1 cellular context compared by ENCODE assay signal in genomic region chr5:14569948-14570691, GRCh38.
TF ChIP-seq lines count a peak whose summit lies in the region.

No MANE protein-coding gene starts in this region.

TF ChIP-seq in HepG2, 621 proteins besides CTCF, POLR2A, EP300 and RAD21 (continued from another document and continues in another):
- no peak for TF ChIP-seq ZBTB46 (CRISPR knock-in tag; IDR thresholded peaks at IDR 0.05; ENCODE audit: borderline replicate concordance)
- TF ChIP-seq ZNF564 (CRISPR knock-in tag; IDR thresholded peaks at IDR 0.05) = no peak
- TF ChIP-seq ZNF576 (CRISPR knock-in tag; IDR thresholded peaks at IDR 0.05) = no peak
- no peak for TF ChIP-seq THAP8 (CRISPR knock-in tag; IDR thresholded peaks at IDR 0.05; ENCODE audit: borderline replicate concordance)
- no peak for TF ChIP-seq ZNF234 (CRISPR knock-in tag; conservative IDR thresholded peaks at IDR 0.05)
- no peak for TF ChIP-seq FOXK2 (IDR thresholded peaks at IDR 0.05)
- TF ChIP-seq TBX2 (CRISPR knock-in tag; IDR thresholded peaks at IDR 0.05; ENCODE audit: borderline replicate concordance) = peak; percentile 58; the same call in 1 of the 2 replicates
- TF ChIP-seq CBX2 (IDR thresholded peaks at IDR 0.05; ENCODE audit: low read depth, low read length) = no peak
- TF ChIP-seq CBX2 (CRISPR knock-in tag; IDR thresholded peaks at IDR 0.05; ENCODE audit: low read depth) = no peak
- no peak for TF ChIP-seq ZNF557 (CRISPR knock-in tag; IDR thresholded peaks at IDR 0.05)
- TF ChIP-seq, protein P1, sequence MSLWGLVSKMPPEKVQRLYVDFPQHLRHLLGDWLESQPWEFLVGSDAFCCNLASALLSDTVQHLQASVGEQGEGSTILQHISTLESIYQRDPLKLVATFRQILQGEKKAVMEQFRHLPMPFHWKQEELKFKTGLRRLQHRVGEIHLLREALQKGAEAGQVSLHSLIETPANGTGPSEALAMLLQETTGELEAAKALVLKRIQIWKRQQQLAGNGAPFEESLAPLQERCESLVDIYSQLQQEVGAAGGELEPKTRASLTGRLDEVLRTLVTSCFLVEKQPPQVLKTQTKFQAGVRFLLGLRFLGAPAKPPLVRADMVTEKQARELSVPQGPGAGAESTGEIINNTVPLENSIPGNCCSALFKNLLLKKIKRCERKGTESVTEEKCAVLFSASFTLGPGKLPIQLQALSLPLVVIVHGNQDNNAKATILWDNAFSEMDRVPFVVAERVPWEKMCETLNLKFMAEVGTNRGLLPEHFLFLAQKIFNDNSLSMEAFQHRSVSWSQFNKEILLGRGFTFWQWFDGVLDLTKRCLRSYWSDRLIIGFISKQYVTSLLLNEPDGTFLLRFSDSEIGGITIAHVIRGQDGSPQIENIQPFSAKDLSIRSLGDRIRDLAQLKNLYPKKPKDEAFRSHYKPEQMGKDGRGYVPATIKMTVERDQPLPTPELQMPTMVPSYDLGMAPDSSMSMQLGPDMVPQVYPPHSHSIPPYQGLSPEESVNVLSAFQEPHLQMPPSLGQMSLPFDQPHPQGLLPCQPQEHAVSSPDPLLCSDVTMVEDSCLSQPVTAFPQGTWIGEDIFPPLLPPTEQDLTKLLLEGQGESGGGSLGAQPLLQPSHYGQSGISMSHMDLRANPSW (CRISPR knock-in tag; IDR thresholded peaks at IDR 0.05; ENCODE audit: borderline replicate concordance) = no peak
- TF ChIP-seq ARHGAP35 (CRISPR knock-in tag; IDR thresholded peaks at IDR 0.05; ENCODE audit: borderline replicate concordance) = no peak
- TF ChIP-seq, protein P2, sequence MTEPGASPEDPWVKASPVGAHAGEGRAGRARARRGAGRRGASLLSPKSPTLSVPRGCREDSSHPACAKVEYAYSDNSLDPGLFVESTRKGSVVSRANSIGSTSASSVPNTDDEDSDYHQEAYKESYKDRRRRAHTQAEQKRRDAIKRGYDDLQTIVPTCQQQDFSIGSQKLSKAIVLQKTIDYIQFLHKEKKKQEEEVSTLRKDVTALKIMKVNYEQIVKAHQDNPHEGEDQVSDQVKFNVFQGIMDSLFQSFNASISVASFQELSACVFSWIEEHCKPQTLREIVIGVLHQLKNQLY (CRISPR knock-in tag; IDR thresholded peaks at IDR 0.05) = peak; percentile 79
- TF ChIP-seq ZUFSP (CRISPR knock-in tag; IDR thresholded peaks at IDR 0.05; ENCODE audit: borderline replicate concordance) = no peak
- TF ChIP-seq, protein P3, sequence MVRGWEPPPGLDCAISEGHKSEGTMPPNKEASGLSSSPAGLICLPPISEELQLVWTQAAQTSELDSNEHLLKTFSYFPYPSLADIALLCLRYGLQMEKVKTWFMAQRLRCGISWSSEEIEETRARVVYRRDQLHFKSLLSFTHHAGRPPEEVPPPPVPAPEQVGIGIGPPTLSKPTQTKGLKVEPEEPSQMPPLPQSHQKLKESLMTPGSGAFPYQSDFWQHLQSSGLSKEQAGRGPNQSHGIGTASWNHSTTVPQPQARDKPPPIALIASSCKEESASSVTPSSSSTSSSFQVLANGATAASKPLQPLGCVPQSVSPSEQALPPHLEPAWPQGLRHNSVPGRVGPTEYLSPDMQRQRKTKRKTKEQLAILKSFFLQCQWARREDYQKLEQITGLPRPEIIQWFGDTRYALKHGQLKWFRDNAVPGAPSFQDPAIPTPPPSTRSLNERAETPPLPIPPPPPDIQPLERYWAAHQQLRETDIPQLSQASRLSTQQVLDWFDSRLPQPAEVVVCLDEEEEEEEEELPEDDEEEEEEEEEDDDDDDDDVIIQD (CRISPR knock-in tag; IDR thresholded peaks at IDR 0.05; ENCODE audit: low read depth) = peak; percentile 43; the same call in 1 of the 2 replicates
- TF ChIP-seq CBX1 (IDR thresholded peaks at IDR 0.05; ENCODE audit: low read depth) = peak; percentile 31
- TF ChIP-seq ZNF501 (CRISPR knock-in tag; IDR thresholded peaks at IDR 0.05) = no peak
- no peak for TF ChIP-seq ZNF414 (CRISPR knock-in tag; IDR thresholded peaks at IDR 0.05)
- no peak; the same call in 1 of the 2 replicates for TF ChIP-seq NR2C2 (CRISPR knock-in tag; IDR thresholded peaks at IDR 0.05; ENCODE audit: borderline replicate concordance)
- no peak for TF ChIP-seq ZBTB26 (CRISPR knock-in tag; IDR thresholded peaks at IDR 0.05; ENCODE audit: borderline replicate concordance)
- 0 out of 2 replicates have a peak, but pooled peaks have one; percentile 52 for TF ChIP-seq ZNF335 (CRISPR knock-in tag; IDR thresholded peaks at IDR 0.05)
- no peak for TF ChIP-seq ZNF574 (CRISPR knock-in tag; IDR thresholded peaks at IDR 0.05)
- no peak for TF ChIP-seq KLF12 (CRISPR knock-in tag; IDR thresholded peaks at IDR 0.05; ENCODE audit: borderline replicate concordance)
- TF ChIP-seq, protein P4, sequence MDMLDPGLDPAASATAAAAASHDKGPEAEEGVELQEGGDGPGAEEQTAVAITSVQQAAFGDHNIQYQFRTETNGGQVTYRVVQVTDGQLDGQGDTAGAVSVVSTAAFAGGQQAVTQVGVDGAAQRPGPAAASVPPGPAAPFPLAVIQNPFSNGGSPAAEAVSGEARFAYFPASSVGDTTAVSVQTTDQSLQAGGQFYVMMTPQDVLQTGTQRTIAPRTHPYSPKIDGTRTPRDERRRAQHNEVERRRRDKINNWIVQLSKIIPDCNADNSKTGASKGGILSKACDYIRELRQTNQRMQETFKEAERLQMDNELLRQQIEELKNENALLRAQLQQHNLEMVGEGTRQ (IDR thresholded peaks at IDR 0.05; ENCODE audit: low read depth, low read length) = no peak
- TF ChIP-seq, protein P4 (CRISPR knock-in tag; IDR thresholded peaks at IDR 0.05; ENCODE audit: borderline replicate concordance) = no peak
- no peak for TF ChIP-seq ZSCAN31 (CRISPR knock-in tag; IDR thresholded peaks at IDR 0.05; ENCODE audit: low read depth)
- TF ChIP-seq, protein P5, sequence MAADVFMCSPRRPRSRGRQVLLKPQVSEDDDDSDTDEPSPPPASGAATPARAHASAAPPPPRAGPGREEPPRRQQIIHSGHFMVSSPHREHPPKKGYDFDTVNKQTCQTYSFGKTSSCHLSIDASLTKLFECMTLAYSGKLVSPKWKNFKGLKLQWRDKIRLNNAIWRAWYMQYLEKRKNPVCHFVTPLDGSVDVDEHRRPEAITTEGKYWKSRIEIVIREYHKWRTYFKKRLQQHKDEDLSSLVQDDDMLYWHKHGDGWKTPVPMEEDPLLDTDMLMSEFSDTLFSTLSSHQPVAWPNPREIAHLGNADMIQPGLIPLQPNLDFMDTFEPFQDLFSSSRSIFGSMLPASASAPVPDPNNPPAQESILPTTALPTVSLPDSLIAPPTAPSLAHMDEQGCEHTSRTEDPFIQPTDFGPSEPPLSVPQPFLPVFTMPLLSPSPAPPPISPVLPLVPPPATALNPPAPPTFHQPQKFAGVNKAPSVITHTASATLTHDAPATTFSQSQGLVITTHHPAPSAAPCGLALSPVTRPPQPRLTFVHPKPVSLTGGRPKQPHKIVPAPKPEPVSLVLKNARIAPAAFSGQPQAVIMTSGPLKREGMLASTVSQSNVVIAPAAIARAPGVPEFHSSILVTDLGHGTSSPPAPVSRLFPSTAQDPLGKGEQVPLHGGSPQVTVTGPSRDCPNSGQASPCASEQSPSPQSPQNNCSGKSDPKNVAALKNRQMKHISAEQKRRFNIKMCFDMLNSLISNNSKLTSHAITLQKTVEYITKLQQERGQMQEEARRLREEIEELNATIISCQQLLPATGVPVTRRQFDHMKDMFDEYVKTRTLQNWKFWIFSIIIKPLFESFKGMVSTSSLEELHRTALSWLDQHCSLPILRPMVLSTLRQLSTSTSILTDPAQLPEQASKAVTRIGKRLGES (CRISPR knock-in tag; IDR thresholded peaks at IDR 0.05; ENCODE audit: borderline replicate concordance) = no peak
- TF ChIP-seq ZMYM4 (CRISPR knock-in tag; IDR thresholded peaks at IDR 0.05) = peak; percentile 55; the same call in 1 of the 2 replicates
- TF ChIP-seq ELF3 (CRISPR knock-in tag; IDR thresholded peaks at IDR 0.05) = peak; percentile 62
- peak; percentile 66; the same call in 1 of the 2 replicates for TF ChIP-seq ARNTL (CRISPR knock-in tag; IDR thresholded peaks at IDR 0.05)
- TF ChIP-seq, protein P6, sequence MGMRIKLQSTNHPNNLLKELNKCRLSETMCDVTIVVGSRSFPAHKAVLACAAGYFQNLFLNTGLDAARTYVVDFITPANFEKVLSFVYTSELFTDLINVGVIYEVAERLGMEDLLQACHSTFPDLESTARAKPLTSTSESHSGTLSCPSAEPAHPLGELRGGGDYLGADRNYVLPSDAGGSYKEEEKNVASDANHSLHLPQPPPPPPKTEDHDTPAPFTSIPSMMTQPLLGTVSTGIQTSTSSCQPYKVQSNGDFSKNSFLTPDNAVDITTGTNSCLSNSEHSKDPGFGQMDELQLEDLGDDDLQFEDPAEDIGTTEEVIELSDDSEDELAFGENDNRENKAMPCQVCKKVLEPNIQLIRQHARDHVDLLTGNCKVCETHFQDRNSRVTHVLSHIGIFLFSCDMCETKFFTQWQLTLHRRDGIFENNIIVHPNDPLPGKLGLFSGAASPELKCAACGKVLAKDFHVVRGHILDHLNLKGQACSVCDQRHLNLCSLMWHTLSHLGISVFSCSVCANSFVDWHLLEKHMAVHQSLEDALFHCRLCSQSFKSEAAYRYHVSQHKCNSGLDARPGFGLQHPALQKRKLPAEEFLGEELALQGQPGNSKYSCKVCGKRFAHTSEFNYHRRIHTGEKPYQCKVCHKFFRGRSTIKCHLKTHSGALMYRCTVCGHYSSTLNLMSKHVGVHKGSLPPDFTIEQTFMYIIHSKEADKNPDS (CRISPR knock-in tag; IDR thresholded peaks at IDR 0.05) = no peak
